ENCODE assay signal across 8 cellular contexts in the genomic region with DNA sequence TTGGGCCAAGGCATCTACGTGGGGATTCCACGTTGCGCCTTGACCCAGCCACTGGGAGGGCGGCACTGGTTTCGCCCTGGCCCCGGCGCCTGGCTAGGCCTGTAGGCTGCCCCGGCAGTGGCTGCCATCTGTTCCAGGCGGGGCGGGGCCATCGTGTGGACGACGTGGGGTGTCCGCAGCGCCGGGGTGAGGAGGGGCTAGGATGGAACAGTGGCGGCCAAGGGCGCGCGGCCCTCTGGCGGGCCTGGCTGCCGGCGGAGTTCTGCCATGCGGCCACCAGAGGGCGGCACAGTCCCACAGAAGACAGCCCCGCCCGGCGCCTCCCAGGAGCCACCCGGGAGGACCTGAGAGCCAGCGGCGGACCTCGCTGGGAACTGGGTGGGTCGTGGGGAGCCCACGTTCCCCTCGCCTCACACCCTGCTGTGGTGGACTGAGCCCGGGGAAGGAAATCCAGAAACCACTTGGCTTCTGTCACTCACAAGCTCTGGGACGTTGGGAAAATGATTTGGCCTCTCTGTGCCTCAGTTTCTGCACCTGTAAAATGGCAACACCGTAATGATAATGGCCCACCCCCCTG. TPM values are rescaled to one million over a fixed set of nuclear protein-coding genes. Genes with fewer than 3 reads are reported as not detected.
DNase-seq lines count a peak whose midpoint lies in the region; ATAC-seq and TF ChIP-seq lines count a peak whose summit lies in the region.

No MANE protein-coding gene starts in this region.

- TF ChIP-seq CTCF in epithelial cell of esophagus (IDR thresholded peaks at IDR 0.05; ENCODE audit: insufficient read depth, low read depth, low read length, missing control alignments) = peak; percentile 55

- no peak overlapping the region for H3K4me3 ChIP-seq in epithelial cell of esophagus (ENCODE audit: low read length)

- ATAC-seq in HG03139 (IDR thresholded peaks at IDR 0.05; ENCODE audit: unreplicated experiment) (peak; percentile 56), GM18517 (IDR thresholded peaks at IDR 0.05; ENCODE audit: unreplicated experiment) (no peak)

- DNase-seq in COLO668 (lab: John Stamatoyannopoulos, UW; ENCODE audit: unreplicated experiment) (peak; percentile 85), NOMO-1 treated with DMSO at 0.1 percent for 48 hours (lab: John Stamatoyannopoulos, UW; ENCODE audit: unreplicated experiment) (peak; percentile 50), epithelial cell of esophagus (ENCODE audit: low read depth) (peak; percentile 54), mucosa of gallbladder (ENCODE audit: low spot score) (peak; percentile 58)
- peak; percentile 32 for DNase-seq in activated CD8-positive, alpha-beta memory T cell treated with anti-CD3 and anti-CD28 coated beads, Interleukin-2, amount 50 U/mL, for 24 hours (ENCODE audit: extremely low read depth)
- DNase-seq in stimulated activated CD8-positive, alpha-beta memory T cell treated with anti-CD3 and anti-CD28 coated beads, Interleukin-7, amount 100 ng/mL, for 1 hour (ENCODE audit: low read depth in 2 of 2) = peak; percentile 53 to 66

RNA-seq across cellular contexts. Expression of gene RAPGEF1, which starts 22.6 kb away (rescaled TPM):
- total RNA-seq in mucosa of gallbladder = 75.9 TPM

Comparison
In these comparisons a context has a peak if more than half of its experiments do, and no peak if none do; other contexts are left out.
1. DNase-seq: peak in every context shown above with its lines; median percentile 85 in COLO668; 60 in stimulated activated CD8-positive, alpha-beta memory T cell treated with anti-CD3 and anti-CD28 coated beads, Interleukin-7, amount 100 ng/mL, for 1 hour; 58 in mucosa of gallbladder; 54 in epithelial cell of esophagus; 50 in NOMO-1 treated with DMSO at 0.1 percent for 48 hours; 32 in activated CD8-positive, alpha-beta memory T cell treated with anti-CD3 and anti-CD28 coated beads, Interleukin-2, amount 50 U/mL, for 24 hours.